In genomic region chr13:112690242-112690943, GRCh38 we compare ENCODE assay signal across 8 cellular contexts. TPM values are rescaled to one million over a fixed set of nuclear protein-coding genes. Genes with fewer than 3 reads are reported as not detected.
DNase-seq lines count a peak whose midpoint lies in the region; ATAC-seq, FAIRE-seq and TF ChIP-seq lines count a peak whose summit lies in the region.

No MANE protein-coding gene starts in this region.

- H3K9ac ChIP-seq in BLaER1 (peak overlapping the region; percentile 93), kidney (ENCODE audit: low read length in 2 of 2) (peak overlapping the region; percentile 49 to 72)

- CTCF ChIA-PET in MCF 10A (lab: Yijun Ruan, JAX) = interaction anchor here (0.7 kb wide), 2 partner anchors 95 to 157 kb away, joined by 3 read pairs; no protein-coding TSS in a partner anchor

- ATAC-seq in GM18870 (IDR thresholded peaks at IDR 0.05; ENCODE audit: unreplicated experiment) (peak; percentile 25), HG03045 (IDR thresholded peaks at IDR 0.05; ENCODE audit: unreplicated experiment) (peak; percentile 23)

- no peaks in the 10 kb centered on the region for H3K36me3 Mint-ChIP-seq in MCF 10A (ENCODE audit: insufficient read depth, unreplicated experiment)

- H3K4me1 ChIP-seq in BLaER1 (peaks cover 61% of the 10 kb centered on the region), kidney (ENCODE audit: control insufficient read depth in 1 of 2, insufficient read depth in 1 of 2, low read depth in 1 of 2, low read length in 2 of 2) (peaks cover 7 to 17% of the 10 kb centered on the region in 2 donors)

- peak; percentile 23 for DNase-seq in RPMI7951 (ENCODE audit: low read depth)
- peak; percentile 36 for DNase-seq in MCF 10A (ENCODE audit: unreplicated experiment)
- peak; percentile 89 for DNase-seq in kidney
- peak; percentile 12 for DNase-seq in stimulated activated CD4-positive, alpha-beta T cell treated with anti-CD3 and anti-CD28 coated beads, Interleukin-1b, Interleukin-23, amount 100 ng/mL, for 48 hours
- no peak for DNase-seq in SK-N-DZ (ENCODE audit: low spot score)

- intact Hi-C loops in MCF 10A (cut with micrococcal nuclease) (loop anchor here (2.0 kb wide), 1 partner anchor 184 kb away; no protein-coding TSS in a partner anchor), kidney (cut with DNase I) (no loop called here)

- peaks cover 27% of the 10 kb centered on the region for H3K4me1 Mint-ChIP-seq in MCF 10A (ENCODE audit: insufficient read depth, unreplicated experiment)

- FAIRE-seq in kidney (lab: Jason Lieb, UNC) = no peak

- H3K36me3 ChIP-seq in BLaER1 (no peaks in the 10 kb centered on the region), kidney (ENCODE audit: control insufficient read depth in 1 of 2, insufficient read depth in 2 of 2, low read length in 2 of 2) (no peaks in the 10 kb centered on the region)

- peak overlapping the region; percentile 84 for H3K27ac Mint-ChIP-seq in MCF 10A (ENCODE audit: low read depth, unreplicated experiment)

- BruUV-seq in MCF 10A (replicated peaks; lab: Mats Ljungman, UMichigan) = no TSS peak

- H3K4me2 ChIP-seq in BLaER1 = peak overlapping the region; percentile 87

- H3K9me3 Mint-ChIP-seq in MCF 10A (ENCODE audit: unreplicated experiment) = no peaks in the 10 kb centered on the region

- TF ChIP-seq CTCF in MCF 10A (IDR thresholded peaks at IDR 0.05; ENCODE audit: unreplicated experiment) = no peak
- no peak for TF ChIP-seq CTCF in kidney (IDR thresholded peaks at IDR 0.05; ENCODE audit: borderline replicate concordance, extremely low read depth, insufficient read depth)

- no peaks in the 10 kb centered on the region for H3K9me3 ChIP-seq in BLaER1
- no peaks in the 10 kb centered on the region for H3K9me3 ChIP-seq in kidney (ENCODE audit: control insufficient read depth in 1 of 2, low read length in 2 of 2)

- POLR2A ChIA-PET in MCF 10A (lab: Yijun Ruan, JAX) = interaction anchor here (0.9 to 1.8 kb wide), 6 partner anchors 16 to 103 kb away, joined by 3 to 10 read pairs (median 4); partner anchors contain the start of gene TUBGCP3

- H3K4me3 ChIP-seq in BLaER1 (peak overlapping the region; percentile 91), kidney (ENCODE audit: low read length in 2 of 2) (peak overlapping the region; percentile 72 to 76)

- H3K27me3 ChIP-seq in BLaER1 = no peaks in the 10 kb centered on the region; the same call in 1 of the 2 replicates

- peaks cover 45% of the 10 kb centered on the region for H4K20me1 ChIP-seq in BLaER1

- H3K4me3 Mint-ChIP-seq in MCF 10A (ENCODE audit: unreplicated experiment) = peak overlapping the region; percentile 85

- H3K27me3 Mint-ChIP-seq in MCF 10A (ENCODE audit: insufficient read depth, unreplicated experiment) = no peaks in the 10 kb centered on the region

- H3K27ac ChIP-seq in BLaER1 (peak overlapping the region; percentile 92), kidney (ENCODE audit: low read depth in 2 of 2, low read length in 2 of 2) (peak overlapping the region; percentile 72 to 81)

RNA-seq across cellular contexts. Expression of gene ATP11A, which starts 0.6 kb away (rescaled TPM):
- total RNA-seq in RPMI7951 (2014; rRNA removed; shearing (Covaris generic)) = 1.1 and 2.2 TPM in 2 replicates
- total RNA-seq in MCF 10A (2022) (41.2 and 42.7 TPM in 2 replicates), kidney (212 TPM)
- polyA plus RNA-seq in kidney (ENCODE audit: insufficient read depth, low read depth, low replicate concordance) = 4.9 TPM
- polyA plus RNA-seq in SK-N-DZ (2014; cell fraction: cytosol; rRNA removed) = 5.8 and 7.6 TPM in 2 replicates
- 19.1 and 51.5 TPM in 2 replicates for polyA plus RNA-seq in SK-N-DZ (2014; cell fraction: nucleus; rRNA removed)

Comparison
In these comparisons a context has a peak if more than half of its experiments do, and no peak if none do; other contexts are left out.
1. RNA of gene ATP11A, which starts 0.6 kb away (total RNA-seq): 212 TPM in kidney (single experiment) and 41.2 to 42.7 TPM in MCF 10A; 1.1 to 2.2 TPM in RPMI7951; every median in the first group is over 10 times any median in the second.